8 cellular contexts compared by ENCODE assay signal in genomic region chr10:92914478-92915066, GRCh38.
DNase-seq lines count a peak whose midpoint lies in the region; ATAC-seq and TF ChIP-seq lines count a peak whose summit lies in the region.

No MANE protein-coding gene starts in this region.

- no peaks in the 10 kb centered on the region for H3K36me3 ChIP-seq in OCI-LY3 (replicated peaks; ENCODE audit: low read depth, low read length)
- H3K36me3 ChIP-seq in cardiac muscle cell: no peaks in the 10 kb centered on the region
- H3K36me3 ChIP-seq in gastrocnemius medialis: peaks cover 0 to 8% of the 10 kb centered on the region in 2 donors

- intact Hi-C loops in gastrocnemius medialis (cut with DNase I; ENCODE audit: low total_unique reads): no loop called here

- no peaks in the 10 kb centered on the region for H3K79me2 ChIP-seq in OCI-LY3 (ENCODE audit: low read length)

- H2AFZ ChIP-seq in OCI-LY3 (ENCODE audit: low read depth, low read length): no peak overlapping the region

- H3K9me3 ChIP-seq in OCI-LY3 (ENCODE audit: insufficient read depth, low read length) (no peaks in the 10 kb centered on the region), cardiac muscle cell (ENCODE audit: low read depth) (no peaks in the 10 kb centered on the region), gastrocnemius medialis (no peaks in the 10 kb centered on the region)

- H4K20me1 ChIP-seq in OCI-LY3 (ENCODE audit: insufficient read depth, low read length): no peaks in the 10 kb centered on the region

- H3K4me3 ChIP-seq in OCI-LY3 (ENCODE audit: low read length) (no peak overlapping the region), cardiac muscle cell (no peak overlapping the region), gastrocnemius medialis (no peak overlapping the region)

- in situ Hi-C loops in gastrocnemius medialis (cut with MboI; ENCODE audit: low sequenced_read_pairs in 4 of 4): no loop called here

- TF ChIP-seq POLR2A in gastrocnemius medialis (IDR thresholded peaks at IDR 0.05): no peak

- TF ChIP-seq CTCF in GM12874 (IDR thresholded peaks at IDR 0.05; ENCODE audit: insufficient read depth, low read depth, low read length): peak; percentile 79
- TF ChIP-seq CTCF in OCI-LY3 (IDR thresholded peaks at IDR 0.05; ENCODE audit: low read depth, low read length): peak; percentile 53
- TF ChIP-seq CTCF in cardiac muscle cell (IDR thresholded peaks at IDR 0.05; ENCODE audit: low read depth, low read length): peak; percentile 77
- peak in 4 of 5 experiments; percentile 15 to 57 (median 42) for TF ChIP-seq CTCF in gastrocnemius medialis (IDR thresholded peaks at IDR 0.05 in 4 of 5, conservative IDR thresholded peaks at IDR 0.05 in 1 of 5)

- H3K4me1 ChIP-seq in OCI-LY3 (ENCODE audit: low read length) (no peaks in the 10 kb centered on the region), cardiac muscle cell (ENCODE audit: low read depth) (peaks cover 26% of the 10 kb centered on the region), gastrocnemius medialis (peaks cover 4 to 12% of the 10 kb centered on the region in 2 donors)

- H3K27me3 ChIP-seq in OCI-LY3 (ENCODE audit: low read depth, low read length) (no peaks in the 10 kb centered on the region), cardiac muscle cell (no peaks in the 10 kb centered on the region), gastrocnemius medialis (no peaks in the 10 kb centered on the region)

- DNase-seq in AG08395 (ENCODE audit: low spot score) (peak; percentile 46), cardiac muscle cell (ENCODE audit: low read depth in 1 of 2, low spot score in 1 of 2) (peak; percentile 60 to 89), gastrocnemius medialis (peak; percentile 5 to 30)
- peak; percentile 37 for DNase-seq in activated naive CD4-positive, alpha-beta T cell treated with Interleukin-2 at 50 U/mL for 16 hours

- ATAC-seq in HG03439 (IDR thresholded peaks at IDR 0.05; ENCODE audit: unreplicated experiment): peak; percentile 75
- peak; percentile 45 to 97 for ATAC-seq in gastrocnemius medialis
- no peak for ATAC-seq in GM21723 (IDR thresholded peaks at IDR 0.05; ENCODE audit: unreplicated experiment)

- no peak overlapping the region for H3K4me2 ChIP-seq in OCI-LY3 (ENCODE audit: low read length)

- no peak overlapping the region for H3K27ac ChIP-seq in OCI-LY3 (ENCODE audit: low read length)
- H3K27ac ChIP-seq in cardiac muscle cell: peak overlapping the region; percentile 61
- peak overlapping the region in 1 of 4 donors; percentile 8 for H3K27ac ChIP-seq in gastrocnemius medialis

- no peak overlapping the region for H3K9ac ChIP-seq in OCI-LY3 (ENCODE audit: low read length)

Comparison
In these comparisons a context has a peak if more than half of its experiments do, and no peak if none do; other contexts are left out.
1. DNase-seq: peak in every context shown above with its lines; median percentile 74 in cardiac muscle cell; 46 in AG08395; 37 in activated naive CD4-positive, alpha-beta T cell treated with Interleukin-2 at 50 U/mL for 16 hours; 18 in gastrocnemius medialis.